ENCODE assay signal across 8 cellular contexts in the genomic region with DNA sequence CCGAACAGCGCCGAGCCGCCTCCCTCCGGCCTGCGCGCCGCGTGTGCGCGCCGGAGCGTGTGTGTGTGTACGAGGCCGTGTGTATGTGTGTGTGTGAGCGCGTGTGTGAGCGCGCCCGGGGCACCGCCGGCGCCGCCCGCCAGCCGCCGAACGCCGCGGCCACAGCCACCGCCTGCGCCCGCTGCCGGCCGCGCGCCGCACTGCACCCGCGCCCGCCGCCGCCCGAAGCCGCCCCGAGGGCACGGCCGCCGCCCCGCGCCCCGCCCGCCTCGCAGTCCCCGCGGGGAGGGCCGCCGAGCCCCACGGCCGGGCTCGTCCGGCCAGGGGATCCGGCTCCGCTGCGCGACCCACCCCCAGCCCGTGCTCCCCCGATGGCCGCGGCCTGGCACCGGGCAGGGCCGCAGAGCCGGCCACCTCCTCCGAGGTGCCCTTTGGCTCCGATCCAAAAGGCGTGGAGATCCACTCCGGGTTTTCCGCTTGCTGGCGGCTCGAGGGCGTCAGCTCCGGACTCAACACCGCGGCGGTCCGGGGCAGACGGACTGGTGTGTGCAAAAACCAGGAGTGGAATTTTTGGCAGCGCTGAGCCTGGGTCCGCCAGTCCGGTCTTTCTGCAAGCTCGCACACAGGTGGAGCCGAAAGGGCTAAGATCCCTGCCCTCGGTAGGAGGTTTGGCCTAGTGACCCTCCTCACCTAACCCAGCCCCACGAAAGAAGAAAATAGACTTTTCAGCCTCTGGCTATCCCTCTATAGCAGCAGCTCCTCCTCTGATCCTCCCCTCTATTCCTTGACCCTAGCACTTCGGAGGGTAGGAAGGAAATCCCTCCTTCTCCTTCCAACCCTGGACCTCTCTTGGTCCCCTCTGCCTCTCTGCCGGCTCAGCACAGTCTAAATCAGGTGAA. TPM values are rescaled to one million over a fixed set of nuclear protein-coding genes. Genes with fewer than 3 reads are reported as not detected.
DNase-seq lines count a peak whose midpoint lies in the region; ATAC-seq and TF ChIP-seq lines count a peak whose summit lies in the region.

A gene with protein sequence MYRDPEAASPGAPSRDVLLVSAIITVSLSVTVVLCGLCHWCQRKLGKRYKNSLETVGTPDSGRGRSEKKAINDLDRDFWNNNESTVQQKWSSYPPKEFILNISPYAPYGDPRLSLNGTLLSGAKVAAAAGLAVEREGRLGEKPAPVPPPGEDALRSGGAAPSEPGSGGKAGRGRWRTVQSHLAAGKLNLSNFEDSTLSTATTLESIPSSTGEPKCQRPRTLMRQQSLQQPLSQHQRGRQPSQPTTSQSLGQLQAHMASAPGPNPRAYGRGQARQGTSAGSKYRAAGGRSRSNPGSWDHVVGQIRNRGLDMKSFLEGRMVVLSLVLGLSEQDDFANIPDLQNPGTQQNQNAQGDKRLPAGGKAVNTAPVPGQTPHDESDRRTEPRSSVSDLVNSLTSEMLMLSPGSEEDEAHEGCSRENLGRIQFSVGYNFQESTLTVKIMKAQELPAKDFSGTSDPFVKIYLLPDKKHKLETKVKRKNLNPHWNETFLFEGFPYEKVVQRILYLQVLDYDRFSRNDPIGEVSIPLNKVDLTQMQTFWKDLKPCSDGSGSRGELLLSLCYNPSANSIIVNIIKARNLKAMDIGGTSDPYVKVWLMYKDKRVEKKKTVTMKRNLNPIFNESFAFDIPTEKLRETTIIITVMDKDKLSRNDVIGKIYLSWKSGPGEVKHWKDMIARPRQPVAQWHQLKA (minus strand): TSS at position 47 of the 899 bp plus-strand sequence. CDS start 256 bp downstream, outside the sequence.

- TF ChIP-seq EP300 in neural cell (conservative IDR thresholded peaks at IDR 0.05; ENCODE audit: poor library complexity, severe bottlenecking) = peak; percentile 59

- H3K9me2 ChIP-seq in HCT116 (ENCODE audit: insufficient read depth) (no peaks in the 10 kb centered on the region), MM.1S (replicated peaks; ENCODE audit: insufficient read depth, low read length) (no peaks in the 10 kb centered on the region), neural cell (ENCODE audit: insufficient read depth, low read length) (no peaks in the 10 kb centered on the region)

- peak; percentile 84 for ATAC-seq in HCT116

- POLR2A ChIA-PET in HCT116 (lab: Charles Lee) = no interaction called here

- TF ChIP-seq POLR2A in HCT116 (IDR thresholded peaks at IDR 0.05; ENCODE audit: borderline replicate concordance, extremely low read depth, insufficient read depth, insufficient read length) = no peak

- H3K4me1 ChIP-seq in HCT116 (ENCODE audit: control insufficient read depth in 1 of 2, insufficient read depth in 2 of 2, low read length in 2 of 2) (peaks cover 29 to 44% of the 10 kb centered on the region in 2 experiments; a peak in 3 of 4 replicates), MM.1S (ENCODE audit: low read length) (0 out of 2 replicates have a peak, but pooled peaks cover 3% of the 10 kb centered on the region)

- peak within 1 kb of the TSS; percentile 53 for H3K4me3 Mint-ChIP-seq in stimulated activated naive CD8-positive, alpha-beta T cell treated with anti-CD3 and anti-CD28 coated beads, Interleukin-15, Interleukin-2, amounts not matched to agents 100 ng/mL and 50 ng/mL, for 24 hours

- H3K4me2 ChIP-seq in HCT116 (ENCODE audit: low read length) (peak within 1 kb of the TSS; percentile 97), MM.1S (ENCODE audit: low read depth, low read length) (peak within 1 kb of the TSS; percentile 45), neural cell (ENCODE audit: low read length) (peak within 1 kb of the TSS; percentile 70)

- H3K27me3 ChIP-seq in HCT116 (ENCODE audit: insufficient read depth, low read length) (no peaks in the 10 kb centered on the region), MM.1S (replicated peaks; ENCODE audit: insufficient read depth, low read length) (peaks cover 86% of the 10 kb centered on the region), neural cell (ENCODE audit: insufficient read depth, low read depth, low read length) (peaks cover 29% of the 10 kb centered on the region)

- TF ChIP-seq CTCF in HCT116 (IDR thresholded peaks at IDR 0.05 in 2 of 3, conservative IDR thresholded peaks at IDR 0.05 in 1 of 3; ENCODE audit: borderline replicate concordance in 1 of 3, insufficient read depth in 1 of 3, low read depth in 2 of 3, low read length in 2 of 3) (no peak), MM.1S (IDR thresholded peaks at IDR 0.05; ENCODE audit: low read length) (no peak), fibroblast of villous mesenchyme (IDR thresholded peaks at IDR 0.05; ENCODE audit: insufficient read depth, low read depth, low read length) (peak; percentile 12), neural cell (IDR thresholded peaks at IDR 0.05; ENCODE audit: poor library complexity, severe bottlenecking) (peak; percentile 49)

- H3K27ac ChIP-seq in HCT116 (ENCODE audit: low read depth, low read length) = peak within 1 kb of the TSS; percentile 83
- H3K27ac ChIP-seq in MM.1S (ENCODE audit: low read length) = no peak within 1 kb of the TSS
- H3K27ac ChIP-seq in neural cell (ENCODE audit: low read length) = no peak within 1 kb of the TSS

- H3K9ac ChIP-seq in HCT116 (ENCODE audit: low read length) = peak within 1 kb of the TSS; percentile 73
- no peak within 1 kb of the TSS for H3K9ac ChIP-seq in MM.1S (ENCODE audit: low read length)
- peak within 1 kb of the TSS; percentile 72 for H3K9ac ChIP-seq in neural cell (ENCODE audit: low read length)

- H3K36me3 ChIP-seq in HCT116 (ENCODE audit: control insufficient read depth in 1 of 2, insufficient read depth in 2 of 2, low read length in 2 of 2) = no peaks in the 10 kb centered on the region
- H3K36me3 ChIP-seq in MM.1S (replicated peaks; ENCODE audit: insufficient read depth, low read length) = no peaks in the 10 kb centered on the region
- H3K36me3 ChIP-seq in neural cell (ENCODE audit: insufficient read depth, low read length) = no peaks in the 10 kb centered on the region

- no TSS peak for BruUV-seq in HCT116 (replicated peaks; lab: Mats Ljungman, UMichigan)

- intact Hi-C loops in HCT116 (cut with micrococcal nuclease) = loop anchor here (2.0 kb wide), 1 partner anchor 48 kb away; no protein-coding TSS in a partner anchor

- DNase-seq in ELR (ENCODE audit: low read depth) = peak; percentile 95
- DNase-seq in HCT116 (ENCODE audit: low read depth, low spot score) = peak; percentile 94
- peak; percentile 93 for DNase-seq in MM.1S
- DNase-seq in SHP77 treated with DMSO at 0.1 percent for 48 hours (lab: John Stamatoyannopoulos, UW) = peak; percentile 83
- peak; percentile 95 for DNase-seq in activated gamma-delta T cell treated with Interleukin-2 at 50 U/mL for 16 hours
- DNase-seq in fibroblast of villous mesenchyme (ENCODE audit: low read depth) = peak; percentile 98

- no peaks in the 10 kb centered on the region for H3F3A ChIP-seq in MM.1S (ENCODE audit: insufficient read depth, low read length)
- H3F3A ChIP-seq in neural cell (ENCODE audit: insufficient read depth, low read length, poor library complexity, severe bottlenecking) = no peaks in the 10 kb centered on the region

- H3K9me3 ChIP-seq in HCT116 (ENCODE audit: control insufficient read depth in 1 of 2, insufficient read depth in 1 of 2, low read depth in 1 of 2, low read length in 2 of 2) (no peaks in the 10 kb centered on the region), MM.1S (replicated peaks; ENCODE audit: insufficient read depth, low read length) (no peaks in the 10 kb centered on the region), neural cell (ENCODE audit: low read length) (no peaks in the 10 kb centered on the region)

- peaks cover 11% of the 10 kb centered on the region for H3K4me1 Mint-ChIP-seq in stimulated activated naive CD8-positive, alpha-beta T cell treated with anti-CD3 and anti-CD28 coated beads, Interleukin-15, Interleukin-2, amounts not matched to agents 100 ng/mL and 50 ng/mL, for 24 hours (ENCODE audit: low read depth)

- H3K27me3 Mint-ChIP-seq in stimulated activated naive CD8-positive, alpha-beta T cell treated with anti-CD3 and anti-CD28 coated beads, Interleukin-15, Interleukin-2, amounts not matched to agents 100 ng/mL and 50 ng/mL, for 24 hours = peaks cover 43% of the 10 kb centered on the region

- no peaks in the 10 kb centered on the region for H3K9me3 Mint-ChIP-seq in stimulated activated naive CD8-positive, alpha-beta T cell treated with anti-CD3 and anti-CD28 coated beads, Interleukin-15, Interleukin-2, amounts not matched to agents 100 ng/mL and 50 ng/mL, for 24 hours

- RAD21 ChIA-PET in HCT116 (lab: Charles Lee; ENCODE audit: low non-redundant PET in 1 of 2, low total read pairs in 2 of 2, uncharacterized antibody in 2 of 2, unreplicated experiment in 2 of 2) = no interaction called here

- H3K36me3 Mint-ChIP-seq in stimulated activated naive CD8-positive, alpha-beta T cell treated with anti-CD3 and anti-CD28 coated beads, Interleukin-15, Interleukin-2, amounts not matched to agents 100 ng/mL and 50 ng/mL, for 24 hours (ENCODE audit: low read depth) = no peaks in the 10 kb centered on the region

- H4K20me1 ChIP-seq in HCT116 (ENCODE audit: insufficient read depth) (no peaks in the 10 kb centered on the region), MM.1S (ENCODE audit: insufficient read depth, low read length) (no peaks in the 10 kb centered on the region), neural cell (ENCODE audit: insufficient read depth) (no peaks in the 10 kb centered on the region)

- H3K79me2 ChIP-seq in HCT116 (ENCODE audit: insufficient read depth, low read length) (peaks cover 10% of the 10 kb centered on the region; the same call in 1 of the 2 replicates), MM.1S (ENCODE audit: low read length) (no peaks in the 10 kb centered on the region), neural cell (replicated peaks; ENCODE audit: insufficient read depth, low read length) (no peaks in the 10 kb centered on the region)

- H3K4me3 ChIP-seq in HCT116 (replicated peaks in 1 of 2; ENCODE audit: low read depth in 1 of 2, low read length in 2 of 2) = peak within 1 kb of the TSS; percentile 62 to 82
- H3K4me3 ChIP-seq in MM.1S (ENCODE audit: low read length) = peak within 1 kb of the TSS; percentile 48; the same call in 1 of the 2 replicates
- H3K4me3 ChIP-seq in fibroblast of villous mesenchyme (ENCODE audit: low read depth, low read length) = peak within 1 kb of the TSS; percentile 46
- H3K4me3 ChIP-seq in neural cell (ENCODE audit: low read length) = peak within 1 kb of the TSS; percentile 90

- H3K27ac Mint-ChIP-seq in stimulated activated naive CD8-positive, alpha-beta T cell treated with anti-CD3 and anti-CD28 coated beads, Interleukin-15, Interleukin-2, amounts not matched to agents 100 ng/mL and 50 ng/mL, for 24 hours = peak within 1 kb of the TSS; percentile 28

- H2AFZ ChIP-seq in HCT116 (ENCODE audit: low read depth, low read length, poor library complexity, severe bottlenecking) (no peak within 1 kb of the TSS), MM.1S (ENCODE audit: low read length) (0 out of 2 replicates have a peak within 1 kb of the TSS, but pooled peaks have one; percentile 19), neural cell (ENCODE audit: low read depth, low read length) (peak within 1 kb of the TSS; percentile 21)

- TF ChIP-seq RAD21 in HCT116 (IDR thresholded peaks at IDR 0.05; ENCODE audit: low read depth) (no peak), neural cell (conservative IDR thresholded peaks at IDR 0.05) (no peak)

- CTCF ChIA-PET in HCT116 (lab: Charles Lee) = interaction anchor here (0.7 to 1.1 kb wide), 7 partner anchors 14 to 135 kb away, joined by 3 to 8 read pairs (median 3); no protein-coding TSS in a partner anchor

RNA-seq across cellular contexts. Expression of the gene that starts here (rescaled TPM):
- 27.4 TPM for total RNA-seq in HCT116 (2021; ENCODE audit: unreplicated experiment)
- polyA plus RNA-seq in HCT116 (2012) = 27.5 and 28.5 TPM in 2 replicates
- total RNA-seq in fibroblast of villous mesenchyme = 0.43 and 2.6 TPM in 2 replicates
- polyA plus RNA-seq in neural cell = 14.0 and 21.8 TPM in 2 replicates
- 25.6 and 26.2 TPM in 2 replicates for polyA minus RNA-seq in neural cell

Comparison
In these comparisons a context has a peak if more than half of its experiments do, and no peak if none do; other contexts are left out.
1. H3K4me2 ChIP-seq: peak in every context shown above with its lines; median percentile 97 in HCT116; 70 in neural cell; 45 in MM.1S.
2. CTCF ChIP-seq: peak in fibroblast of villous mesenchyme (single experiment) and neural cell (single experiment); none in HCT116 (0 of 3) and MM.1S (single experiment).
3. Peak in every context shown above with its lines, with median percentiles within 50 percentile points of each other: DNase-seq and H3K4me3 ChIP-seq.